In the genomic region with DNA sequence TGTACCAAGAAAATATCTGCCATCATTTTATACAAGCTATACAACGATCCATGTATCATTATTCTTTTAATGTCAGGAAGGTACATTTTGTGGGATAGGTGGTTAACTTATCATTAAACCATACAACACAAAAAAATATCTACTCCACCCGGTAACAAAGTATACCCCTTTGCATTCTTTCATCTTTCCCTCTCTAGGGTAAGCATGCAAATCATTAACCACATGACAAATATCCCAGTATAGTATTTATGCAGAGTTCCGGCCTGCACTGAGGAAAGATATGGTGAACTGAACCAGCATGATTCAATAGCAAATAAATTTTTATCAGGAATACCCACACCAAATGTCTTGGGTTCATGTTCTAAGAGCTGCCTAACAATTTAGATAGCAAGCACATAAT, we compare ENCODE assay signal across 27 cellular contexts. TPM values are rescaled to one million over a fixed set of nuclear protein-coding genes. Genes with fewer than 3 reads are reported as not detected.
"Had no signal": no experiment of that assay in that cellular context is flagged by ENCODE, and none has a peak within 500 bp of the region (broad histone marks: within the 10 kb centered on the region; RNA-seq: fewer than 3 reads in every experiment).

No MANE protein-coding gene starts in this region.

- H3K9me3 ChIP-seq: esophagus muscularis mucosa, gastroesophageal sphincter, heart right ventricle, sigmoid colon, spleen, thoracic aorta, upper lobe of right lung had no signal

- H3K4me1 ChIP-seq: heart right ventricle, parathyroid adenoma, spleen, upper lobe of right lung had no signal

- ATAC-seq: activated T-helper 17 cell treated with anti-CD3 and anti-CD28 coated beads, Interleukin-2, amount 50 U/mL, for 72 hours; gastroesophageal sphincter; heart right ventricle; left cardiac atrium; naive thymus-derived CD4-positive, alpha-beta T cell; stimulated activated memory B cell treated with anti-CD40 and anti-IgM and Interleukin-4, amounts not matched to agents 10 μg/mL and 1 μg/mL and 100 μg/mL, for 72 hours; T-cell; upper lobe of right lung had no signal

- H3K4me3 ChIP-seq: esophagus muscularis mucosa, gastroesophageal sphincter, heart right ventricle, sigmoid colon, spleen, thoracic aorta, upper lobe of right lung had no signal

- FAIRE-seq: endothelial cell of umbilical vein had no signal

- H2AFZ ChIP-seq: parathyroid adenoma had no signal

- DNase-seq: activated B cell treated with CpG ODN at 0.5 μM for 24 hours; activated CD4-positive, alpha-beta memory T cell treated with anti-CD3 and anti-CD28 coated beads, Interleukin-2, amount 10 ng/mL, durations not matched to agents 7 days and 5 days; activated CD4-positive, alpha-beta T cell treated with anti-CD3 and anti-CD28 coated beads for 4 hours; activated naive CD4-positive, alpha-beta T cell; activated naive CD8-positive, alpha-beta T cell treated with anti-CD3 and anti-CD28 coated beads for 36 hours; activated T-cell treated with anti-CD3 and anti-CD28 coated beads, Interleukin-2, amount 50 U/mL, for 1 hour; amniotic stem cell; effector CD8-positive, alpha-beta T cell; heart right ventricle; immature natural killer cell; left cardiac atrium; mammary epithelial cell; naive thymus-derived CD4-positive, alpha-beta T cell; sigmoid colon; spleen; stimulated activated CD4-positive, alpha-beta T cell treated with anti-CD3 and anti-CD28 coated beads, Interleukin-4, amount 100 ng/mL, for 4 hours; T-cell; upper lobe of right lung had no signal

- H3K36me3 ChIP-seq: esophagus muscularis mucosa, gastroesophageal sphincter, heart right ventricle, sigmoid colon, spleen, thoracic aorta, upper lobe of right lung had no signal

- H3K27me3 ChIP-seq: esophagus muscularis mucosa, gastroesophageal sphincter, heart right ventricle, sigmoid colon, spleen, upper lobe of right lung had no signal

- H3K27ac ChIP-seq: esophagus muscularis mucosa, gastroesophageal sphincter, heart right ventricle, parathyroid adenoma, sigmoid colon, spleen, thoracic aorta, upper lobe of right lung had no signal

- H3K9ac ChIP-seq: parathyroid adenoma had no signal

- H3K79me2 ChIP-seq: parathyroid adenoma had no signal

RNA-seq across cellular contexts. Expression of a gene that starts 22.5 kb away (rescaled TPM):
- total RNA-seq: activated B cell treated with CpG ODN at 0.5 μM for 24 hours; activated CD4-positive, alpha-beta memory T cell treated with anti-CD3 and anti-CD28 coated beads, Interleukin-2, amount 10 ng/mL, durations not matched to agents 7 days and 5 days; activated naive CD8-positive, alpha-beta T cell treated with anti-CD3 and anti-CD28 coated beads for 36 hours; activated T-helper 17 cell treated with anti-CD3 and anti-CD28 coated beads, Interleukin-2, amount 50 U/mL, for 72 hours; endothelial cell of umbilical vein; mammary epithelial cell; mononuclear cell; naive thymus-derived CD4-positive, alpha-beta T cell had no signal
- polyA plus RNA-seq: endothelial cell of umbilical vein; immature natural killer cell; mammary epithelial cell; naive thymus-derived CD4-positive, alpha-beta T cell had no signal

RNA-seq across cellular contexts. Expression of a gene that starts 26.4 kb away (rescaled TPM):
- total RNA-seq: activated B cell treated with CpG ODN at 0.5 μM for 24 hours; activated CD4-positive, alpha-beta memory T cell treated with anti-CD3 and anti-CD28 coated beads, Interleukin-2, amount 10 ng/mL, durations not matched to agents 7 days and 5 days; activated naive CD8-positive, alpha-beta T cell treated with anti-CD3 and anti-CD28 coated beads for 36 hours; activated T-helper 17 cell treated with anti-CD3 and anti-CD28 coated beads, Interleukin-2, amount 50 U/mL, for 72 hours; cerebellum; endothelial cell of umbilical vein; esophagus muscularis mucosa; gastroesophageal sphincter; heart right ventricle; left cardiac atrium; mammary epithelial cell; mononuclear cell; naive thymus-derived CD4-positive, alpha-beta T cell; sigmoid colon; spleen; T-cell; thoracic aorta; upper lobe of right lung had no signal
- polyA plus RNA-seq: endothelial cell of umbilical vein; heart right ventricle; immature natural killer cell; mammary epithelial cell; naive thymus-derived CD4-positive, alpha-beta T cell; spleen had no signal
